Comparison of ENCODE assay signal across 14 cellular contexts in the genomic region with DNA sequence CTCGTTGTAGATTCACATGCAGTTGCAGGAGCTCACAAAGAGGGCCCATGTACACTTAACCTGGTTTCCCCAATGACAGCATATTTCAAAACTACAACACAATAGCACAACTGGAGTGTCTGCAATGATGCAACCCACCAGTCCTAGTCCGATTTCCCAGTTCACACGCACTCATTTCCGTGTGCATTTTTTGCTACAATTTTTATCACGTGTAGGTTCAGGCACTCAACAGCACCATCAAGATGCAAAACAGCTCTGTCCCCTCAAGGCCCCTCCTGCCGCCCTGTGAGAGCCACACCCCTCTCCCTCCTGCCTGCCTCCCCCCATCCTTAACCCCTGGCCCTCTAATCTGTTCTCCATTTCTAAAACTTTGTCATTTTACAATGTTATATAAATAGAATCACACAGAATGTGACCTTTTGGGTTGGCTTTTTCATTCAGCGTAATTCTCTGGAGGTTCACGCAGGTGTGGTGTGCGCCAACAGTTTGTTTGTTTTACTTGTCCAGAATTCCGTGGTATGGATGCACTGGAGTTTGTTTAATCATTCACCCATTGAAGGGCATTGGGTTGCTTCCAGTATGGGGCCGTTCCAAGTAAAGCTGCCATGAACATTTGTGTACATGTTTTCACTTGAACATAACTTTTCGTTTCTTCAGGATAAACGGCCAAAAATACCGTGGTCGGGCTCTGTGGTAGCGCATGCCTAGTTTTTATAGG. TPM values are rescaled to one million over a fixed set of nuclear protein-coding genes. Genes with fewer than 3 reads are reported as not detected.
DNase-seq lines count a peak whose midpoint lies in the region; ATAC-seq, FAIRE-seq and TF ChIP-seq lines count a peak whose summit lies in the region.
"Had no signal": no experiment of that assay in that cellular context is flagged by ENCODE, and none has a peak within 500 bp of the region (broad histone marks: within the 10 kb centered on the region; RNA-seq: fewer than 3 reads in every experiment).

No MANE protein-coding gene starts in this region.

- TF ChIP-seq CTCF in astrocyte (IDR thresholded peaks at IDR 0.05; ENCODE audit: insufficient read depth, low read depth, low read length) (no peak), thyroid gland (IDR thresholded peaks at IDR 0.05) (no peak)

- peak overlapping the region; percentile 41 for H2AFZ ChIP-seq in astrocyte (ENCODE audit: low read depth, low read length)

- H3K27ac ChIP-seq in astrocyte (ENCODE audit: low read depth, low read length) (no peak overlapping the region), thyroid gland (peak overlapping the region; percentile 86 to 99 (median 94))
- H3K27ac ChIP-seq: left ventricle myocardium inferior had no signal

- WGBS in thyroid gland, 2 donors: 24 to 26% methylated on average over 16 of the region's 16 CpGs

- H3K36me3 ChIP-seq in astrocyte (ENCODE audit: insufficient read depth, low read length): no peaks in the 10 kb centered on the region
- no peaks in the 10 kb centered on the region for H3K36me3 ChIP-seq in thyroid gland
- H3K36me3 ChIP-seq: left ventricle myocardium inferior had no signal

- no peaks in the 10 kb centered on the region for H3K9me3 ChIP-seq in astrocyte (ENCODE audit: insufficient read depth, low read depth, low read length)
- H3K9me3 ChIP-seq in thyroid gland: no peaks in the 10 kb centered on the region
- H3K9me3 ChIP-seq: Caco-2, left ventricle myocardium inferior had no signal

- TF ChIP-seq POLR2A in thyroid gland (IDR thresholded peaks at IDR 0.05): no peak

- FAIRE-seq in astrocyte (lab: Jason Lieb, UNC): no peak
- FAIRE-seq: urothelium cell line had no signal

- H3K4me3 ChIP-seq in astrocyte (ENCODE audit: insufficient read depth, low read depth, low read length) (no peak overlapping the region), thyroid gland (replicated peaks in 1 of 3) (no peak overlapping the region)
- H3K4me3 ChIP-seq: left ventricle myocardium inferior had no signal

- no peaks in the 10 kb centered on the region for H3K4me1 Mint-ChIP-seq in astrocyte (ENCODE audit: low read depth, unreplicated experiment)
- H3K4me1 Mint-ChIP-seq in naive thymus-derived CD8-positive, alpha-beta T cell: peaks cover 0 to 6% (median 0%) of the 10 kb centered on the region in 4 donors
- H3K4me1 Mint-ChIP-seq: activated naive CD8-positive, alpha-beta T cell treated with anti-CD3 and anti-CD28 coated beads, Interleukin-2, amount 50 U/mL, for 24 hours had no signal

- no peaks in the 10 kb centered on the region for H3K79me2 ChIP-seq in astrocyte (ENCODE audit: insufficient read depth, low read length)

- DNase-seq in NCI-H2196 (lab: John Stamatoyannopoulos, UW; ENCODE audit: unreplicated experiment) (peak; percentile 27), NCI-H2196 treated with DMSO at 0.1 percent for 48 hours (lab: John Stamatoyannopoulos, UW; ENCODE audit: unreplicated experiment) (no peak), astrocyte (ENCODE audit: low read depth) (peak; percentile 44), kidney tubule cell (ENCODE audit: low spot score) (peak; percentile 46), thyroid gland (peak; percentile 89 to 93), iPS-NIHi11 (ENCODE audit: low spot score) (no peak)
- DNase-seq in naive thymus-derived CD8-positive, alpha-beta T cell: no peak
- DNase-seq in stimulated activated CD4-positive, alpha-beta T cell treated with anti-CD3 and anti-CD28 coated beads, Interleukin-15, amount 100 ng/mL, for 24 hours: no peak
- DNase-seq: activated naive CD8-positive, alpha-beta T cell treated with anti-CD3 and anti-CD28 coated beads, Interleukin-2, amount 50 U/mL, for 24 hours; Caco-2; left ventricle myocardium inferior; NCI-H146; stimulated activated CD8-positive, alpha-beta memory T cell treated with anti-CD3 and anti-CD28 coated beads, Interleukin-4, amount 100 ng/mL, for 48 hours had no signal

- H3K4me1 ChIP-seq in astrocyte (ENCODE audit: insufficient read depth, low read length) (no peaks in the 10 kb centered on the region), thyroid gland (peaks cover 64 to 96% of the 10 kb centered on the region in 2 donors)
- H3K4me1 ChIP-seq: Caco-2, left ventricle myocardium inferior had no signal

- H4K20me1 ChIP-seq in astrocyte (ENCODE audit: insufficient read depth, low read length): no peaks in the 10 kb centered on the region

- peaks cover 32% of the 10 kb centered on the region for H3K27me3 Mint-ChIP-seq in astrocyte (ENCODE audit: low read depth, unreplicated experiment)
- H3K27me3 Mint-ChIP-seq in naive thymus-derived CD8-positive, alpha-beta T cell: peaks cover 0 to 6% (median 0%) of the 10 kb centered on the region in 5 donors
- H3K27me3 Mint-ChIP-seq: activated naive CD8-positive, alpha-beta T cell treated with anti-CD3 and anti-CD28 coated beads, Interleukin-2, amount 50 U/mL, for 24 hours had no signal

- H3K4me3 Mint-ChIP-seq in astrocyte (ENCODE audit: unreplicated experiment): no peak overlapping the region
- H3K4me3 Mint-ChIP-seq in naive thymus-derived CD8-positive, alpha-beta T cell: no peak overlapping the region
- H3K4me3 Mint-ChIP-seq: activated naive CD8-positive, alpha-beta T cell treated with anti-CD3 and anti-CD28 coated beads, Interleukin-2, amount 50 U/mL, for 24 hours had no signal

- intact Hi-C loops in thyroid gland (cut with DNase I): no loop called here

- peaks cover 3% of the 10 kb centered on the region for H3K36me3 Mint-ChIP-seq in astrocyte (ENCODE audit: low read depth, unreplicated experiment)
- H3K36me3 Mint-ChIP-seq in naive thymus-derived CD8-positive, alpha-beta T cell: no peaks in the 10 kb centered on the region

- peaks cover 3% of the 10 kb centered on the region for H3K27me3 ChIP-seq in astrocyte (ENCODE audit: insufficient read depth, low read length)
- no peaks in the 10 kb centered on the region for H3K27me3 ChIP-seq in thyroid gland

- POLR2A ChIA-PET in naive thymus-derived CD8-positive, alpha-beta T cell (lab: Charles Lee): no interaction called here

- H3K9me3 Mint-ChIP-seq in astrocyte (ENCODE audit: unreplicated experiment): no peaks in the 10 kb centered on the region
- H3K9me3 Mint-ChIP-seq in naive thymus-derived CD8-positive, alpha-beta T cell: no peaks in the 10 kb centered on the region
- H3K9me3 Mint-ChIP-seq: activated naive CD8-positive, alpha-beta T cell treated with anti-CD3 and anti-CD28 coated beads, Interleukin-2, amount 50 U/mL, for 24 hours had no signal

- H3K4me2 ChIP-seq in astrocyte (ENCODE audit: low read length): no peak overlapping the region

- no peak overlapping the region for H3K27ac Mint-ChIP-seq in astrocyte (ENCODE audit: unreplicated experiment)
- H3K27ac Mint-ChIP-seq in naive thymus-derived CD8-positive, alpha-beta T cell: no peak overlapping the region
- H3K27ac Mint-ChIP-seq: activated naive CD8-positive, alpha-beta T cell treated with anti-CD3 and anti-CD28 coated beads, Interleukin-2, amount 50 U/mL, for 24 hours had no signal

- no peak for ATAC-seq in naive thymus-derived CD8-positive, alpha-beta T cell
- ATAC-seq: activated naive CD8-positive, alpha-beta T cell treated with anti-CD3 and anti-CD28 coated beads, Interleukin-2, amount 50 U/mL, for 24 hours had no signal

- no peak overlapping the region for H3K9ac ChIP-seq in astrocyte (ENCODE audit: low read length)

RNA-seq across cellular contexts. Expression of gene KCNIP3, which starts 8.4 kb away (rescaled TPM):
- total RNA-seq in astrocyte (0.68 and 1.5 TPM in 2 replicates), thyroid gland (10 to 100 TPM; 37.1 to 66.5 (median 51.1) TPM)
- total RNA-seq in naive thymus-derived CD8-positive, alpha-beta T cell: not detected
- not detected for polyA plus RNA-seq in naive thymus-derived CD8-positive, alpha-beta T cell
- total RNA-seq: Caco-2 had no signal

RNA-seq across cellular contexts. Expression of gene PROM2, which starts 31.3 kb away (rescaled TPM):
- total RNA-seq in astrocyte (0.93 and 1.2 TPM in 2 replicates), thyroid gland (10 to 100 TPM; 16.7 to 24.3 (median 22.0) TPM)
- under 1 TPM; 0.88 to 0.91 TPM for total RNA-seq in naive thymus-derived CD8-positive, alpha-beta T cell
- polyA plus RNA-seq in naive thymus-derived CD8-positive, alpha-beta T cell: not detected

Comparison
In these comparisons a context has a peak if more than half of its experiments do, and no peak if none do; other contexts are left out.
1. DNase-seq: peak in NCI-H2196 (single experiment), astrocyte (single experiment), kidney tubule cell (single experiment) and thyroid gland (2 of 2); none in NCI-H2196 treated with DMSO at 0.1 percent for 48 hours (single experiment), iPS-NIHi11 (single experiment), naive thymus-derived CD8-positive, alpha-beta T cell (0 of 10) and stimulated activated CD4-positive, alpha-beta T cell treated with anti-CD3 and anti-CD28 coated beads, Interleukin-15, amount 100 ng/mL, for 24 hours (single experiment).
2. RNA of gene KCNIP3, which starts 8.4 kb away (total RNA-seq): 37.1 to 66.5 TPM in thyroid gland; 0.68 to 1.5 TPM in astrocyte and not detected in naive thymus-derived CD8-positive, alpha-beta T cell; every median in the first group is over 10 times any median in the second.